In the genomic region with DNA sequence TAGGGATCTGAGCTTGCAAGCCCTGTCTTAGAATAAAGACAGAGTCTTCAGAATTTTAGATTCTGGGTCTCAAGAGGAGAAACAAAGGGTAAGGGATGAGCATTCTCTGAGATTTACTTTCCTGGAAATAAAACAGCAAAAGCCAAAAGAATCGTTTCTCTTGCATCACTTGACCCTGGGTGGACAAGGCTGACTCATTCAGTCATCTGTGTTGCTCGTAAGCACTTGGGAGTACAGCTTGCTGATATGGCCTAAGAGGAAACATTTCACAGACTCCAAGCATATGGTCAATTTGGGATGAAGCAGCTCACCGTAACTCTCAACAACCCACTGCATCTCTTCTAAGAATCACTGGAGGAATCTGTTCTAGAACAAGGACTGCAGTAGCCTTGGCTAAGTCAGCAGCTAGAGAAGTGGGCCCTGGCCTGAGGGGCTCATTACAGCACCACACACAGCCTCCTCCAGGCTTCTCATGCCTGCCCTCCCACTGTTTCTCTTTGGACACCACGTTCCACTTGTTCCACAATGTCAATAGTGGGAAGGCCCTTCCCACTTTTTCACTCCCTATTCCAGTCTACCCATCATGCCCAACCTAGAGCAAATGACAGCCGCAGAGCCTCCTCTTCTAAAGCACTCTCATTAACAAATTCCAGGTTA, we compare ENCODE assay signal across 9 cellular contexts.
DNase-seq lines count a peak whose midpoint lies in the region; ATAC-seq and TF ChIP-seq lines count a peak whose summit lies in the region.
"Had no signal": no experiment of that assay in that cellular context is flagged by ENCODE, and none has a peak within 500 bp of the region (broad histone marks: within the 10 kb centered on the region; RNA-seq: fewer than 3 reads in every experiment).

No MANE protein-coding gene starts in this region.

- H3K9me3 ChIP-seq in esophagus (ENCODE audit: control insufficient read depth in 2 of 2, insufficient read depth in 1 of 2, low read depth in 1 of 2, low read length in 1 of 2) = no peaks in the 10 kb centered on the region

- no peak overlapping the region for H3K27ac Mint-ChIP-seq in nephron progenitor cell

- no peak overlapping the region for H3K4me3 Mint-ChIP-seq in nephron progenitor cell
- H3K4me3 Mint-ChIP-seq: CD8-positive, alpha-beta memory T cell had no signal

- peaks cover 1% of the 10 kb centered on the region for H3K4me1 Mint-ChIP-seq in nephron progenitor cell

- no peak overlapping the region for H3K4me3 ChIP-seq in esophagus (ENCODE audit: low read depth in 1 of 2, low read length in 2 of 2)

- H3K27me3 Mint-ChIP-seq in nephron progenitor cell (ENCODE audit: low read depth, poor library complexity) = peaks cover 9% of the 10 kb centered on the region
- H3K27me3 Mint-ChIP-seq: CD8-positive, alpha-beta memory T cell had no signal

- TF ChIP-seq CTCF in omental fat pad (IDR thresholded peaks at IDR 0.05) (no peak), nephron progenitor cell (IDR thresholded peaks at IDR 0.05) (no peak)

- peak; percentile 81 for DNase-seq in AG08396 (ENCODE audit: low spot score)
- DNase-seq in NOMO-1 treated with dmso at 0.1 percent for 144 hours (lab: John Stamatoyannopoulos, UW; ENCODE audit: unreplicated experiment) = peak; percentile 14
- no peak for DNase-seq in omental fat pad (ENCODE audit: low spot score)
- no peak for DNase-seq in NCI-H526 (lab: John Stamatoyannopoulos, UW)
- DNase-seq in NCI-H1694 treated with DMSO at 0.1 percent for 48 hours (lab: John Stamatoyannopoulos, UW) = no peak
- no peak for DNase-seq in nephron progenitor cell
- DNase-seq: CD8-positive, alpha-beta memory T cell had no signal

- peaks cover 0 to 4% of the 10 kb centered on the region in 2 donors for H3K4me1 ChIP-seq in esophagus (ENCODE audit: control insufficient read depth in 2 of 2, insufficient read depth in 2 of 2, low read length in 1 of 2)

- ATAC-seq in omental fat pad (ENCODE audit: low FRiP score) (peak; percentile 91), GM19023 (IDR thresholded peaks at IDR 0.05; ENCODE audit: unreplicated experiment) (no peak)

- H3K27me3 ChIP-seq in esophagus (ENCODE audit: control insufficient read depth in 1 of 2, insufficient read depth in 2 of 2, low read length in 2 of 2) = no peaks in the 10 kb centered on the region

- no peaks in the 10 kb centered on the region for H3K9me3 Mint-ChIP-seq in nephron progenitor cell
- H3K9me3 Mint-ChIP-seq: CD8-positive, alpha-beta memory T cell had no signal

- H3K27ac ChIP-seq in esophagus (ENCODE audit: low read depth in 2 of 2, low read length in 1 of 2) = peak overlapping the region; percentile 42 to 46

- H3K36me3 Mint-ChIP-seq in nephron progenitor cell (ENCODE audit: low read depth) = peaks cover 20% of the 10 kb centered on the region

- 65 to 73% methylated on average over 5 of the region's 5 CpGs for WGBS in esophagus, 2 donors

- no peaks in the 10 kb centered on the region for H3K36me3 ChIP-seq in esophagus (ENCODE audit: control insufficient read depth in 2 of 2, insufficient read depth in 2 of 2, low read length in 1 of 2)

Comparison
In these comparisons a context has a peak if more than half of its experiments do, and no peak if none do; other contexts are left out.
1. DNase-seq: peak in AG08396 (single experiment) and NOMO-1 treated with dmso at 0.1 percent for 144 hours (single experiment); none in omental fat pad (single experiment), NCI-H526 (0 of 2), NCI-H1694 treated with DMSO at 0.1 percent for 48 hours (single experiment) and nephron progenitor cell (single experiment).